In genomic region chr6:15266423-15266996, GRCh38 we compare ENCODE assay signal across 1 cellular context.
TF ChIP-seq lines count a peak whose summit lies in the region.

No MANE protein-coding gene starts in this region.

TF ChIP-seq in HepG2, 621 proteins besides CTCF, POLR2A, EP300 and RAD21 (continued from another document and continues in another):
- TF ChIP-seq ZNF205 (CRISPR knock-in tag; IDR thresholded peaks at IDR 0.05) (no peak), ZSCAN29 (CRISPR knock-in tag; conservative IDR thresholded peaks at IDR 0.05) (no peak), ZNF326 (CRISPR knock-in tag; IDR thresholded peaks at IDR 0.05; ENCODE audit: borderline replicate concordance) (no peak), HCFC1 (IDR thresholded peaks at IDR 0.05; ENCODE audit: low read depth, low read length) (no peak), ZNF180 (CRISPR knock-in tag; IDR thresholded peaks at IDR 0.05; ENCODE audit: borderline replicate concordance, low read depth) (no peak), HMGXB4 (CRISPR knock-in tag; IDR thresholded peaks at IDR 0.05; ENCODE audit: borderline replicate concordance in 1 of 2, low read depth in 1 of 2) (no peak), ZBTB7A (CRISPR knock-in tag; IDR thresholded peaks at IDR 0.05) (no peak), MEF2D (CRISPR knock-in tag; IDR thresholded peaks at IDR 0.05) (peak; percentile 65), ZNF430 (CRISPR knock-in tag; IDR thresholded peaks at IDR 0.05) (no peak), GTF2F1 (IDR thresholded peaks at IDR 0.05; ENCODE audit: low read length) (no peak), CCAR2 (optimal IDR thresholded peaks at IDR 0.05; ENCODE audit: low read depth, low read length) (no peak), POLR2G (IDR thresholded peaks at IDR 0.05; ENCODE audit: low read depth, low read length) (no peak), ZFP37 (CRISPR knock-in tag; IDR thresholded peaks at IDR 0.05; ENCODE audit: borderline replicate concordance) (no peak), ZNF446 (CRISPR knock-in tag; IDR thresholded peaks at IDR 0.05) (no peak), FOXO1 (CRISPR knock-in tag; IDR thresholded peaks at IDR 0.05) (peak; percentile 33; the same call in 1 of the 2 replicates), REST (IDR thresholded peaks at IDR 0.05; ENCODE audit: borderline replicate concordance in 1 of 2, low read depth in 1 of 2, low read length in 2 of 2) (no peak), ZNF24 (IDR thresholded peaks at IDR 0.05) (no peak), AGO1 (IDR thresholded peaks at IDR 0.05; ENCODE audit: low read depth, low read length, poor library complexity, severe bottlenecking) (no peak), FOXP1 (IDR thresholded peaks at IDR 0.05) (peak; percentile 31; the same call in 1 of the 2 replicates), FOXP1 (CRISPR knock-in tag; IDR thresholded peaks at IDR 0.05) (peak; percentile 59; the same call in 1 of the 2 replicates), SMARCE1 (IDR thresholded peaks at IDR 0.05; ENCODE audit: borderline replicate concordance) (no peak), HDAC2 (CRISPR knock-in tag; IDR thresholded peaks at IDR 0.05) (no peak; the same call in 1 of the 2 replicates), CHCHD3 (CRISPR knock-in tag; IDR thresholded peaks at IDR 0.05) (no peak), PRPF4 (IDR thresholded peaks at IDR 0.05; ENCODE audit: low read depth, low read length, poor library complexity, severe bottlenecking) (no peak), ZNF616 (CRISPR knock-in tag; IDR thresholded peaks at IDR 0.05; ENCODE audit: low read depth) (no peak), HNRNPL (IDR thresholded peaks at IDR 0.05; ENCODE audit: low read depth, low read length) (no peak), JARID2 (CRISPR knock-in tag; IDR thresholded peaks at IDR 0.05; ENCODE audit: insufficient replicate concordance) (no peak), ZSCAN22 (CRISPR knock-in tag; IDR thresholded peaks at IDR 0.05) (no peak), MTA3 (CRISPR knock-in tag; IDR thresholded peaks at IDR 0.05) (no peak), ZNF546 (CRISPR knock-in tag; conservative IDR thresholded peaks at IDR 0.05) (no peak), THAP7 (CRISPR knock-in tag; IDR thresholded peaks at IDR 0.05) (no peak), NAIF1 (CRISPR knock-in tag; IDR thresholded peaks at IDR 0.05; ENCODE audit: borderline replicate concordance) (no peak), IRX3 (CRISPR knock-in tag; IDR thresholded peaks at IDR 0.05; ENCODE audit: borderline replicate concordance, low read depth) (no peak), RXRB (CRISPR knock-in tag; IDR thresholded peaks at IDR 0.05; ENCODE audit: borderline replicate concordance) (peak; percentile 95), ZNF30 (CRISPR knock-in tag; IDR thresholded peaks at IDR 0.05) (no peak), SRY (CRISPR knock-in tag; IDR thresholded peaks at IDR 0.05) (no peak), SATB2 (CRISPR knock-in tag; IDR thresholded peaks at IDR 0.05) (no peak), RFXANK (CRISPR knock-in tag; IDR thresholded peaks at IDR 0.05) (no peak), NR3C1 (CRISPR knock-in tag; IDR thresholded peaks at IDR 0.05) (no peak), SCMH1 (CRISPR knock-in tag; IDR thresholded peaks at IDR 0.05; ENCODE audit: borderline replicate concordance) (no peak), ZFP82 (CRISPR knock-in tag; IDR thresholded peaks at IDR 0.05; ENCODE audit: borderline replicate concordance) (no peak), RELA (CRISPR knock-in tag; IDR thresholded peaks at IDR 0.05) (no peak), BCL3 (CRISPR knock-in tag; IDR thresholded peaks at IDR 0.05) (no peak), ZIK1 (CRISPR knock-in tag; IDR thresholded peaks at IDR 0.05; ENCODE audit: borderline replicate concordance, low read depth) (no peak)
- TF ChIP-seq, protein P1, sequence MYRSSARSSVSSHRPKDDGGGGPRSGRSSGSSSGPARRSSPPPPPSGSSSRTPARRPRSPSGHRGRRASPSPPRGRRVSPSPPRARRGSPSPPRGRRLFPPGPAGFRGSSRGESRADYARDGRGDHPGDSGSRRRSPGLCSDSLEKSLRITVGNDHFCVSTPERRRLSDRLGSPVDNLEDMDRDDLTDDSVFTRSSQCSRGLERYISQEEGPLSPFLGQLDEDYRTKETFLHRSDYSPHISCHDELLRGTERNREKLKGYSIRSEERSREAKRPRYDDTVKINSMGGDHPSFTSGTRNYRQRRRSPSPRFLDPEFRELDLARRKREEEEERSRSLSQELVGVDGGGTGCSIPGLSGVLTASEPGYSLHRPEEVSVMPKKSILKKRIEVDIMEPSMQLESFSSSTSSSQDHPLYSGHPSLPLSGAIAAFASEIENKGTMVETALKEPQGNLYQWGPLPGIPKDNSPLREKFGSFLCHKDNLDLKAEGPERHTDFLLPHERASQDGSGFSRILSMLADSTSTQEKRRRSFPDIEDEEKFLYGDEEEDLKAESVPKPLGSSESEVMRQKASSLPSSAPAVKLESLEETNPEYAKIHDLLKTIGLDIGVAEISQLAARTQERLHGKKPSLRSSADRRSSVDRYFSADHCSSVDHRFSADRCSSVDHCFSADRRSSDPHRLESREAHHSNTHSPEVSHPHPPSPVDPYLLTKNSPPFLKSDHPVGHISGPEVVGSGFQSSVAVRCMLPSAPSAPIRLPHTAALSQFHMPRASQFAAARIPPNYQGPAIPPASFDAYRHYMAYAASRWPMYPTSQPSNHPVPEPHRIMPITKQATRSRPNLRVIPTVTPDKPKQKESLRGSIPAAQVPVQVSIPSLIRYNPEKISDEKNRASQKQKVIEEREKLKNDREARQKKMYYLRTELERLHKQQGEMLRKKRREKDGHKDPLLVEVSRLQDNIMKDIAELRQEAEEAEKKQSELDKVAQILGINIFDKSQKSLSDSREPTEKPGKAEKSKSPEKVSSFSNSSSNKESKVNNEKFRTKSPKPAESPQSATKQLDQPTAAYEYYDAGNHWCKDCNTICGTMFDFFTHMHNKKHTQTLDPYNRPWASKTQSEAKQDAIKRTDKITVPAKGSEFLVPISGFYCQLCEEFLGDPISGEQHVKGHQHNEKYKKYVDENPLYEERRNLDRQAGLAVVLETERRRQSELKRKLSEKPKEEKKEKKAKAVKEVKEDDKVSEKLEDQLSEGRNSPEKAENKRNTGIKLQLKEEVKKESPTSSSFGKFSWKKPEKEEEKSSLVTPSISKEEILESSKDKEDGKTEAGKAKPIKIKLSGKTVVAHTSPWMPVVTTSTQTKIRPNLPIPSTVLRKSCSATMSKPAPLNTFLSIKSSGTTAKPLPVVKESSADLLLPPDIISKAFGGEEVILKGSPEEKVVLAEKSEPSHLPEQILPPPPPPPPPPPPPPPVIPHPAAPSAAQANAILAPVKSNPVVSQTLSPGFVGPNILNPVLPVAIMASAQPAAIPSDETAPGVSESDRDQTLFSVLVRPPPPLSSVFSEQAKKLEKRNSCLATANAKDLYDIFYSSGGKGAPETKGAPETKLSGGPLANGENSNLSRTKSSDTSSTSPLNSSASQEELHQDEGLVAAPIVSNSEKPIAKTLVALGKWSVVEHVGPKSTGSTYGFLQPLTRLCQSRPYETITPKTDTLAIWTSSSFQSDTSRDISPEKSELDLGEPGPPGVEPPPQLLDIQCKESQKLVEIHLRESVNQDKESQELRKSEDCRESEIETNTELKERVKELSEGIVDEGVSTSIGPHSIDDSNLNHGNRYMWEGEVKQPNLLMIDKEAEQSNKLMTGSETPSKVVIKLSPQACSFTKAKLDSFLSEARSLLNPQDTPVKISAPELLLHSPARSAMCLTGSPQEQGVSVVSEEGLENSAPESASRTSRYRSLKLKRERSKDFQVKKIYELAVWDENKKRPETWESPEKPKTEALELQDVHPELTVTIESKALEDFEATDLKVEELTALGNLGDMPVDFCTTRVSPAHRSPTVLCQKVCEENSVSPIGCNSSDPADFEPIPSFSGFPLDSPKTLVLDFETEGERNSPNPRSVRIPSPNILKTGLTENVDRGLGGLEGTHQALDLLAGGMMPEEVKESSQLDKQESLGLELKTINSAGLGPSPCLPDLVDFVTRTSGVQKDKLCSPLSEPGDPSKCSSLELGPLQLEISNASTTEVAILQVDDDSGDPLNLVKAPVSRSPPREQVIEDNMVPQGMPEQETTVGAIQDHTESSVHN (CRISPR knock-in tag; IDR thresholded peaks at IDR 0.05): no peak
- TF ChIP-seq, protein P2, sequence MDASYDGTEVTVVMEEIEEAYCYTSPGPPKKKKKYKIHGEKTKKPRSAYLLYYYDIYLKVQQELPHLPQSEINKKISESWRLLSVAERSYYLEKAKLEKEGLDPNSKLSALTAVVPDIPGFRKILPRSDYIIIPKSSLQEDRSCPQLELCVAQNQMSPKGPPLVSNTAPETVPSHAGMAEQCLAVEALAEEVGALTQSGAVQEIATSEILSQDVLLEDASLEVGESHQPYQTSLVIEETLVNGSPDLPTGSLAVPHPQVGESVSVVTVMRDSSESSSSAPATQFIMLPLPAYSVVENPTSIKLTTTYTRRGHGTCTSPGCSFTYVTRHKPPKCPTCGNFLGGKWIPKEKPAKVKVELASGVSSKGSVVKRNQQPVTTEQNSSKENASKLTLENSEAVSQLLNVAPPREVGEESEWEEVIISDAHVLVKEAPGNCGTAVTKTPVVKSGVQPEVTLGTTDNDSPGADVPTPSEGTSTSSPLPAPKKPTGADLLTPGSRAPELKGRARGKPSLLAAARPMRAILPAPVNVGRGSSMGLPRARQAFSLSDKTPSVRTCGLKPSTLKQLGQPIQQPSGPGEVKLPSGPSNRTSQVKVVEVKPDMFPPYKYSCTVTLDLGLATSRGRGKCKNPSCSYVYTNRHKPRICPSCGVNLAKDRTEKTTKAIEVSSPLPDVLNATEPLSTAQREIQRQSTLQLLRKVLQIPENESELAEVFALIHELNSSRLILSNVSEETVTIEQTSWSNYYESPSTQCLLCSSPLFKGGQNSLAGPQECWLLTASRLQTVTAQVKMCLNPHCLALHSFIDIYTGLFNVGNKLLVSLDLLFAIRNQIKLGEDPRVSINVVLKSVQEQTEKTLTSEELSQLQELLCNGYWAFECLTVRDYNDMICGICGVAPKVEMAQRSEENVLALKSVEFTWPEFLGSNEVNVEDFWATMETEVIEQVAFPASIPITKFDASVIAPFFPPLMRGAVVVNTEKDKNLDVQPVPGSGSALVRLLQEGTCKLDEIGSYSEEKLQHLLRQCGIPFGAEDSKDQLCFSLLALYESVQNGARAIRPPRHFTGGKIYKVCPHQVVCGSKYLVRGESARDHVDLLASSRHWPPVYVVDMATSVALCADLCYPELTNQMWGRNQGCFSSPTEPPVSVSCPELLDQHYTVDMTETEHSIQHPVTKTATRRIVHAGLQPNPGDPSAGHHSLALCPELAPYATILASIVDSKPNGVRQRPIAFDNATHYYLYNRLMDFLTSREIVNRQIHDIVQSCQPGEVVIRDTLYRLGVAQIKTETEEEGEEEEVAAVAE (CRISPR knock-in tag; IDR thresholded peaks at IDR 0.05; ENCODE audit: borderline replicate concordance): no peak
